In genomic region chr2:126429129-126429528, GRCh38 we compare ENCODE assay signal across 6 cellular contexts.
"Had no signal": no experiment of that assay in that cellular context is flagged by ENCODE, and none has a peak within 500 bp of the region (broad histone marks: within the 10 kb centered on the region; RNA-seq: fewer than 3 reads in every experiment).

No MANE protein-coding gene starts in this region.

- FAIRE-seq: H1, H54, HTR-8/SVneo had no signal

- H3K4me2 ChIP-seq: GM23338 had no signal

- DNase-seq: H9, HCEC 1CT had no signal

- H3K4me3 ChIP-seq: GM23338 had no signal

- ATAC-seq: GM23338 had no signal

- H2AFZ ChIP-seq: GM23338 had no signal
